Comparison of ENCODE assay signal across 10 cellular contexts in genomic region chr2:85605406-85606115, GRCh38. TPM values are rescaled to one million over a fixed set of nuclear protein-coding genes. Genes with fewer than 3 reads are reported as not detected.
DNase-seq lines count a peak whose midpoint lies in the region; ATAC-seq and TF ChIP-seq lines count a peak whose summit lies in the region.
"Had no signal": no experiment of that assay in that cellular context is flagged by ENCODE, and none has a peak within 500 bp of the region (broad histone marks: within the 10 kb centered on the region; RNA-seq: fewer than 3 reads in every experiment).

No MANE protein-coding gene starts in this region.

- peak in 1 of 4 donors; percentile 9 for TF ChIP-seq EP300 in upper lobe of left lung (IDR thresholded peaks at IDR 0.05)

- no peaks in the 10 kb centered on the region for H3K27me3 Mint-ChIP-seq in stimulated activated naive B cell treated with anti-CD40 and anti-IgM and Interleukin-4, amounts not matched to agents 10 μg/mL and 1 μg/mL and 100 μg/mL, for 72 hours

- ATAC-seq in heart left ventricle, result no peak
- ATAC-seq in upper lobe of left lung (ENCODE audit: low FRiP score in 2 of 2), result no peak
- ATAC-seq in stimulated activated naive B cell treated with anti-CD40 and anti-IgM and Interleukin-4, amounts not matched to agents 10 μg/mL and 1 μg/mL and 100 μg/mL, for 72 hours (replicated peaks), result no peak
- ATAC-seq: stimulated activated naive CD8-positive, alpha-beta T cell treated with anti-CD3 and anti-CD28 coated beads, Interleukin-15, Interleukin-2, amounts not matched to agents 100 U/mL and 50 U/mL, for 24 hours had no signal

- H3K4me1 Mint-ChIP-seq in stimulated activated naive B cell treated with anti-CD40 and anti-IgM and Interleukin-4, amounts not matched to agents 10 μg/mL and 1 μg/mL and 100 μg/mL, for 72 hours, result peaks cover 34 to 60% of the 10 kb centered on the region in 2 donors

- H3K27ac ChIP-seq in heart left ventricle (peak overlapping the region in 11 of 12 donors; percentile 10 to 90 (median 79)), upper lobe of left lung (peak overlapping the region; percentile 87 to 92 (median 92))

- WGBS in heart left ventricle, 4 donors, result 59 to 71% (median 62%) methylated on average over 4 of the region's 4 CpGs
- WGBS in upper lobe of left lung, 2 donors, result 51 to 57% methylated on average over 4 of the region's 4 CpGs

- TF ChIP-seq CTCF in heart left ventricle (IDR thresholded peaks at IDR 0.05) (no peak), foreskin fibroblast (IDR thresholded peaks at IDR 0.05; ENCODE audit: low read depth, low read length) (no peak), upper lobe of left lung (IDR thresholded peaks at IDR 0.05) (no peak)

- H3K27me3 ChIP-seq in heart left ventricle (no peaks in the 10 kb centered on the region), upper lobe of left lung (no peaks in the 10 kb centered on the region)
- H3K27me3 ChIP-seq: dorsolateral prefrontal cortex had no signal

- DNase-seq in heart left ventricle, result peak in 1 of 5 donors; percentile 12
- DNase-seq in cardiac septum (ENCODE audit: low spot score), result no peak
- peak; percentile 77 to 83 for DNase-seq in foreskin fibroblast
- no peak for DNase-seq in upper lobe of left lung
- DNase-seq in stimulated activated naive B cell treated with anti-CD40 and anti-IgM and Interleukin-4, amounts not matched to agents 10 μg/mL and 1 μg/mL and 100 μg/mL, for 72 hours, result no peak
- no peak for DNase-seq in NCI-H1417 treated with DMSO at 0.1 percent for 48 hours (lab: John Stamatoyannopoulos, UW)
- DNase-seq: activated CD4-positive, alpha-beta T cell treated with anti-CD3 and anti-CD28 coated beads for 48 hours; NCI-H748 treated with DMSO at 0.1 percent for 48 hours; stimulated activated naive CD8-positive, alpha-beta T cell treated with anti-CD3 and anti-CD28 coated beads, Interleukin-15, Interleukin-2, amounts not matched to agents 100 U/mL and 50 U/mL, for 24 hours had no signal

- no peak overlapping the region for H3K4me3 ChIP-seq in heart left ventricle
- H3K4me3 ChIP-seq in foreskin fibroblast (ENCODE audit: low read depth in 1 of 2, low read length in 2 of 2), result no peak overlapping the region
- H3K4me3 ChIP-seq in upper lobe of left lung, result peak overlapping the region in 1 of 4 donors; percentile 4

- H3K9me3 Mint-ChIP-seq in stimulated activated naive B cell treated with anti-CD40 and anti-IgM and Interleukin-4, amounts not matched to agents 10 μg/mL and 1 μg/mL and 100 μg/mL, for 72 hours, result no peaks in the 10 kb centered on the region

- no peak for TF ChIP-seq POLR2A in heart left ventricle (IDR thresholded peaks at IDR 0.05)
- TF ChIP-seq POLR2A in upper lobe of left lung (IDR thresholded peaks at IDR 0.05), result no peak

- H3K9me3 ChIP-seq in heart left ventricle, result no peaks in the 10 kb centered on the region
- no peaks in the 10 kb centered on the region for H3K9me3 ChIP-seq in upper lobe of left lung

- peaks cover 0 to 37% (median 21%) of the 10 kb centered on the region in 9 donors for H3K36me3 ChIP-seq in heart left ventricle
- peaks cover 4 to 26% (median 14%) of the 10 kb centered on the region in 4 donors for H3K36me3 ChIP-seq in upper lobe of left lung

- peaks cover 0 to 85% (median 60%) of the 10 kb centered on the region in 12 donors for H3K4me1 ChIP-seq in heart left ventricle
- peaks cover 46 to 88% (median 69%) of the 10 kb centered on the region in 4 donors for H3K4me1 ChIP-seq in upper lobe of left lung

- H3K27ac Mint-ChIP-seq in stimulated activated naive B cell treated with anti-CD40 and anti-IgM and Interleukin-4, amounts not matched to agents 10 μg/mL and 1 μg/mL and 100 μg/mL, for 72 hours, result no peak overlapping the region

- H3K36me3 Mint-ChIP-seq in stimulated activated naive B cell treated with anti-CD40 and anti-IgM and Interleukin-4, amounts not matched to agents 10 μg/mL and 1 μg/mL and 100 μg/mL, for 72 hours, result peaks cover 19 to 26% of the 10 kb centered on the region in 2 donors

- intact Hi-C loops in heart left ventricle (cut with DNase I) (loop anchor here in 1 of 10 donors (5.0 kb wide), 1 partner anchor 183 kb away; no protein-coding TSS in a partner anchor), cardiac septum (cut with DNase I) (no loop called here)

- H3K4me3 Mint-ChIP-seq in stimulated activated naive B cell treated with anti-CD40 and anti-IgM and Interleukin-4, amounts not matched to agents 10 μg/mL and 1 μg/mL and 100 μg/mL, for 72 hours, result no peak overlapping the region

RNA-seq across cellular contexts. Expression of gene TMEM150A, which starts 3.1 kb away (rescaled TPM):
- total RNA-seq in heart left ventricle (10 to 100 TPM in 5 of 9 donors, 1 to 10 TPM in 4; 6.4 to 20.8 (median 11.5) TPM), cardiac septum (11.4 TPM), upper lobe of left lung (10 to 100 TPM; 18.9 to 45.8 (median 32.0) TPM)
- 10 to 100 TPM; 10.5 to 14.1 TPM for polyA plus RNA-seq in heart left ventricle

RNA-seq across cellular contexts. Expression of gene C2orf68, which starts 6.3 kb away (rescaled TPM):
- total RNA-seq in heart left ventricle (10 to 100 TPM; 12.0 to 38.2 (median 29.1) TPM), cardiac septum (26.3 TPM), upper lobe of left lung (10 to 100 TPM; 24.6 to 46.1 (median 34.0) TPM)
- 10 to 100 TPM; 14.3 to 37.3 TPM for polyA plus RNA-seq in heart left ventricle

RNA-seq across cellular contexts. Expression of gene RNF181, which starts 10.0 kb away (rescaled TPM):
- total RNA-seq in heart left ventricle (100 to 1,000 TPM in 4 of 9 donors, 10 to 100 TPM in 5; 77.7 to 208 (median 92.0) TPM), cardiac septum (82.4 TPM), upper lobe of left lung (100 to 1,000 TPM in 4 of 6 donors, 10 to 100 TPM in 2; 81.7 to 164 (median 108) TPM)
- polyA plus RNA-seq in heart left ventricle, result 100 to 1,000 TPM; 165 to 235 TPM

RNA-seq across cellular contexts. Expression of gene USP39, which starts 10.4 kb away (rescaled TPM):
- 10 to 100 TPM; 26.0 to 55.6 (median 30.5) TPM for total RNA-seq in heart left ventricle
- 10 to 100 TPM; 24.3 to 47.1 TPM for polyA plus RNA-seq in heart left ventricle
- total RNA-seq in cardiac septum, result 28.4 TPM
- 100 to 1,000 TPM in 1 of 6 donors, 10 to 100 TPM in 5; 36.8 to 176 (median 67.3) TPM for total RNA-seq in upper lobe of left lung

RNA-seq across cellular contexts. Expression of gene VAMP5, which starts 21.3 kb away (rescaled TPM):
- total RNA-seq in heart left ventricle, result 100 to 1,000 TPM in 1 of 9 donors, 10 to 100 TPM in 8; 21.0 to 186 (median 36.6) TPM
- polyA plus RNA-seq in heart left ventricle, result 10 to 100 TPM; 65.4 to 81.9 TPM
- total RNA-seq in cardiac septum, result 27.9 TPM
- 100 to 1,000 TPM in 1 of 6 donors, 10 to 100 TPM in 5; 20.5 to 105 (median 44.0) TPM for total RNA-seq in upper lobe of left lung

Comparison
In these comparisons a context has a peak if more than half of its experiments do, and no peak if none do; other contexts are left out.
1. DNase-seq: peak in foreskin fibroblast (2 of 2); none in cardiac septum (single experiment), upper lobe of left lung (0 of 2), stimulated activated naive B cell treated with anti-CD40 and anti-IgM and Interleukin-4, amounts not matched to agents 10 μg/mL and 1 μg/mL and 100 μg/mL, for 72 hours (single experiment) and NCI-H1417 treated with DMSO at 0.1 percent for 48 hours (single experiment).